ENCODE assay signal across 14 cellular contexts in genomic region chr16:67543582-67543981, GRCh38. TPM values are rescaled to one million over a fixed set of nuclear protein-coding genes. Genes with fewer than 3 reads are reported as not detected.
DNase-seq lines count a peak whose midpoint lies in the region; ATAC-seq and TF ChIP-seq lines count a peak whose summit lies in the region.
"Had no signal": no experiment of that assay in that cellular context is flagged by ENCODE, and none has a peak within 500 bp of the region (broad histone marks: within the 10 kb centered on the region; RNA-seq: fewer than 3 reads in every experiment).

No MANE protein-coding gene starts in this region.

- peaks cover 14 to 33% of the 10 kb centered on the region in 2 donors for H3K36me3 Mint-ChIP-seq in CD4-positive, alpha-beta memory T cell
- H3K36me3 Mint-ChIP-seq in activated B cell treated with CpG ODN at 0.5 μM for 24 hours (ENCODE audit: low read depth) (peaks cover 83% of the 10 kb centered on the region), memory B cell (peaks cover 28% of the 10 kb centered on the region)

- H3K27me3 ChIP-seq in BLaER1, result no peaks in the 10 kb centered on the region
- no peaks in the 10 kb centered on the region for H3K27me3 ChIP-seq in CD4-positive, alpha-beta memory T cell (ENCODE audit: insufficient read depth, low read length)
- H3K27me3 ChIP-seq: right atrium auricular region, tibial artery had no signal

- H3K9me3 Mint-ChIP-seq in CD4-positive, alpha-beta memory T cell, result no peaks in the 10 kb centered on the region
- H3K9me3 Mint-ChIP-seq in activated B cell treated with CpG ODN at 0.5 μM for 24 hours, result no peaks in the 10 kb centered on the region
- H3K9me3 Mint-ChIP-seq in memory B cell, result no peaks in the 10 kb centered on the region
- H3K9me3 Mint-ChIP-seq: WTC11 had no signal

- H3K36me3 ChIP-seq in BLaER1, result peaks cover 61% of the 10 kb centered on the region
- no peaks in the 10 kb centered on the region for H3K36me3 ChIP-seq in CD4-positive, alpha-beta memory T cell (ENCODE audit: insufficient read depth, low read length)

- peak overlapping the region; percentile 96 for H3K4me2 ChIP-seq in BLaER1

- H4K20me1 ChIP-seq in BLaER1, result peaks cover 38% of the 10 kb centered on the region

- CTCF ChIA-PET in CD4-positive, alpha-beta memory T cell (lab: Charles Lee; ENCODE audit: partially characterized antibody), result interaction anchor here (0.6 to 9.3 kb wide), 8 partner anchors 16 to 123 kb away, joined by 3 to 361 read pairs (median 47); partner anchors contain the start of genes ACD, ATP6V0D1, C16orf86 and CARMIL2
- CTCF ChIA-PET in activated B cell treated with CpG ODN at 0.5 μM for 24 hours (lab: Charles Lee), result interaction anchor here (0.6 to 10.6 kb wide), 6 partner anchors 13 to 101 kb away, joined by 3 to 200 read pairs (median 12); partner anchors contain the start of genes CARMIL2, CTCF and RIPOR1

- TF ChIP-seq CTCF in activated B cell treated with CpG ODN at 0.5 μM for 24 hours (IDR thresholded peaks at IDR 0.05), result no peak

- intact Hi-C loops in CD4-positive, alpha-beta memory T cell (cut with micrococcal nuclease), result no loop called here
- intact Hi-C loops in activated B cell treated with CpG ODN at 0.5 μM for 24 hours (cut with micrococcal nuclease), result no loop called here

- H3K4me3 ChIP-seq in BLaER1, result no peak overlapping the region; the same call in 1 of the 2 replicates
- H3K4me3 ChIP-seq in CD4-positive, alpha-beta memory T cell (ENCODE audit: low read length in 2 of 2), result no peak overlapping the region
- H3K4me3 ChIP-seq: right atrium auricular region, tibial artery had no signal

- peak overlapping the region; percentile 91 for H3K9ac ChIP-seq in BLaER1

- peaks cover 96% of the 10 kb centered on the region for H3K4me1 ChIP-seq in BLaER1
- peaks cover 53% of the 10 kb centered on the region for H3K4me1 ChIP-seq in CD4-positive, alpha-beta memory T cell (ENCODE audit: insufficient read depth, low read length)

- peak overlapping the region; percentile 36 to 85 (median 63) for H3K27ac Mint-ChIP-seq in CD4-positive, alpha-beta memory T cell
- H3K27ac Mint-ChIP-seq in activated B cell treated with CpG ODN at 0.5 μM for 24 hours (peak overlapping the region; percentile 66), memory B cell (peak overlapping the region; percentile 82)
- H3K27ac Mint-ChIP-seq: WTC11 had no signal

- no peaks in the 10 kb centered on the region for H3K9me3 ChIP-seq in BLaER1
- no peaks in the 10 kb centered on the region for H3K9me3 ChIP-seq in CD4-positive, alpha-beta memory T cell (ENCODE audit: control insufficient read depth in 1 of 2, low read length in 2 of 2)
- H3K9me3 ChIP-seq: right atrium auricular region, tibial artery had no signal

- POLR2A ChIA-PET in CD4-positive, alpha-beta memory T cell (lab: Charles Lee; ENCODE audit: partially characterized antibody), result interaction anchor here (11.9 to 20.3 kb wide), 2 partner anchors 19 to 100 kb away, joined by 190 to 706 read pairs; partner anchors contain the start of genes CARMIL2 and CTCF
- POLR2A ChIA-PET in activated B cell treated with CpG ODN at 0.5 μM for 24 hours (lab: Charles Lee), result interaction anchor here (1.0 to 5.9 kb wide), 6 partner anchors 9 to 117 kb away, joined by 3 to 77 read pairs (median 5); partner anchors contain the start of genes ACD, CTCF, PARD6A and RIPOR1

- H3K4me3 Mint-ChIP-seq in CD4-positive, alpha-beta memory T cell, result no peak overlapping the region
- H3K4me3 Mint-ChIP-seq in activated B cell treated with CpG ODN at 0.5 μM for 24 hours (no peak overlapping the region), memory B cell (peak overlapping the region; percentile 27)
- H3K4me3 Mint-ChIP-seq: WTC11 had no signal

- ATAC-seq in activated B cell treated with CpG ODN at 0.5 μM for 24 hours (ENCODE audit: low read depth), result no peak
- ATAC-seq in memory B cell (ENCODE audit: low read depth), result no peak
- ATAC-seq in HG03025 (IDR thresholded peaks at IDR 0.05; ENCODE audit: low FRiP score, unreplicated experiment), result no peak
- no peak for ATAC-seq in HG03159 (IDR thresholded peaks at IDR 0.05; ENCODE audit: unreplicated experiment)
- ATAC-seq in GM18861 (IDR thresholded peaks at IDR 0.05; ENCODE audit: unreplicated experiment), result no peak
- ATAC-seq: WTC11 had no signal

- peaks cover 33 to 75% (median 44%) of the 10 kb centered on the region in 4 donors for H3K4me1 Mint-ChIP-seq in CD4-positive, alpha-beta memory T cell
- H3K4me1 Mint-ChIP-seq in activated B cell treated with CpG ODN at 0.5 μM for 24 hours, result peaks cover 84% of the 10 kb centered on the region
- peaks cover 66% of the 10 kb centered on the region for H3K4me1 Mint-ChIP-seq in memory B cell

- no peak for DNase-seq in CD4-positive, alpha-beta memory T cell
- no peak for DNase-seq in activated B cell treated with CpG ODN at 0.5 μM for 24 hours
- no peak for DNase-seq in memory B cell (ENCODE audit: low spot score in 2 of 2)
- DNase-seq: amygdala, caudate nucleus, NCI-H1436, NCI-H524 treated with DMSO at 0.1 percent for 48 hours had no signal

- no peaks in the 10 kb centered on the region for H3K27me3 Mint-ChIP-seq in CD4-positive, alpha-beta memory T cell
- H3K27me3 Mint-ChIP-seq in activated B cell treated with CpG ODN at 0.5 μM for 24 hours (no peaks in the 10 kb centered on the region), memory B cell (no peaks in the 10 kb centered on the region)

- H3K27ac ChIP-seq in BLaER1, result peak overlapping the region; percentile 100
- H3K27ac ChIP-seq in CD4-positive, alpha-beta memory T cell (ENCODE audit: low read depth, low read length), result no peak overlapping the region
- H3K27ac ChIP-seq: right atrium auricular region, tibial artery had no signal

RNA-seq across cellular contexts. Expression of gene RIPOR1, which starts 15.0 kb away (rescaled TPM):
- 10 to 100 TPM; 46.8 to 53.8 TPM for total RNA-seq in CD4-positive, alpha-beta memory T cell
- polyA plus RNA-seq in CD4-positive, alpha-beta memory T cell, result 1 to 10 TPM in 1 of 2 donors, under 1 TPM in 1; 0.75 to 7.1 TPM
- 136 and 159 TPM in 2 replicates for total RNA-seq in activated B cell treated with CpG ODN at 0.5 μM for 24 hours

RNA-seq across cellular contexts. Expression of gene CTCF, which starts 18.7 kb away (rescaled TPM):
- 10 to 100 TPM; 69.8 to 72.5 TPM for total RNA-seq in CD4-positive, alpha-beta memory T cell
- polyA plus RNA-seq in CD4-positive, alpha-beta memory T cell, result 10 to 100 TPM; 26.5 to 85.7 TPM
- 53.1 and 59.6 TPM in 2 replicates for total RNA-seq in activated B cell treated with CpG ODN at 0.5 μM for 24 hours
